ENCODE assay signal across 11 cellular contexts in the genomic region with DNA sequence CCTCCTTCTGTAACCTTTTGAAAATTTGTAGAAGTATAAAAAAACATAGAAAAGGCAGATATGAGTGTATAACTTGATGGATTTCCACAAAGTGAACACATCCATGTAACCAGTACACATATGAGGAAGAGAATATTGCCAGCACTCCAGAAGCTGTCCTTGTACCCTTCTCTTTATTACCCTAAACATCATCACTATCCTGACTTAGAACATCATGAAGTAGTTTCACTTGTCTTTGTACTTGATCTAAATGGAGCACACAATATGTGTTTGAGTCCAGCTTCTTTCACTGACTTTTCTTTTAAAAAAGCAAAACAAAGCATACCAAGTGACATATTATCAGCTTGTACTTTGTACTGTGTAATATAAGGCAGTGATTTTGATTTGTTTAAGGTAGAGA.
DNase-seq lines count a peak whose midpoint lies in the region; ATAC-seq, FAIRE-seq and TF ChIP-seq lines count a peak whose summit lies in the region.
"Had no signal": no experiment of that assay in that cellular context is flagged by ENCODE, and none has a peak within 500 bp of the region (broad histone marks: within the 10 kb centered on the region; RNA-seq: fewer than 3 reads in every experiment).

No MANE protein-coding gene starts in this region.

- no peak for FAIRE-seq in HepG2 (lab: Jason Lieb, UNC)
- FAIRE-seq in GM12878 (lab: Jason Lieb, UNC) = peak; percentile 77

- H3K4me3 ChIP-seq in liver (ENCODE audit: low read depth in 1 of 3, low read length in 3 of 3) = no peak overlapping the region
- H3K4me3 ChIP-seq in HepG2 (replicated peaks in 1 of 3; ENCODE audit: insufficient read depth in 1 of 3, low read depth in 2 of 3, low read length in 3 of 3) = no peak overlapping the region
- peak overlapping the region; percentile 15; the same call in 1 of the 2 replicates for H3K4me3 ChIP-seq in GM12878
- no peak overlapping the region for H3K4me3 ChIP-seq in trophoblast cell (ENCODE audit: low read depth, low read length)
- H3K4me3 ChIP-seq: BLaER1 had no signal

- SMC1A ChIA-PET in GM12878 (lab: Charles Lee; ENCODE audit: uncharacterized antibody, unreplicated experiment) = interaction anchor here (0.7 to 3.2 kb wide), 9 partner anchors 9 to 151 kb away, joined by 3 to 8 read pairs (median 4); no protein-coding TSS in a partner anchor

- RAD21 ChIA-PET in GM12878 (lab: Charles Lee; ENCODE audit: unreplicated experiment) = interaction anchor here (0.5 to 1.4 kb wide), 4 partner anchors 23 to 153 kb away, joined by 3 to 4 read pairs (median 4); no protein-coding TSS in a partner anchor

- TF ChIP-seq POLR2A in HepG2 (IDR thresholded peaks at IDR 0.05; ENCODE audit: insufficient read depth in 1 of 2, low read depth in 2 of 2, low read length in 2 of 2) (no peak), GM12878 (IDR thresholded peaks at IDR 0.05; ENCODE audit: low read depth, low read length) (no peak)

- H4K91ac ChIP-seq in trophoblast cell (ENCODE audit: low read depth, low read length) = no peak overlapping the region

- no peak overlapping the region for H3K14ac ChIP-seq in trophoblast cell (ENCODE audit: low read length)

- no peak overlapping the region for H4K8ac ChIP-seq in trophoblast cell (ENCODE audit: low read depth, low read length)

- H3K9ac ChIP-seq in liver (ENCODE audit: low read depth in 1 of 2, low read length in 2 of 2) (peak overlapping the region in 1 of 2 donors; percentile 66), HepG2 (ENCODE audit: insufficient read depth, low read depth, low read length) (no peak overlapping the region), GM12878 (ENCODE audit: control insufficient read depth, insufficient read depth, low read length) (peak overlapping the region; percentile 38; the same call in 1 of the 2 replicates), trophoblast cell (ENCODE audit: low read length) (no peak overlapping the region)
- H3K9ac ChIP-seq: BLaER1 had no signal

- no peak overlapping the region for H3K4ac ChIP-seq in trophoblast cell (ENCODE audit: low read depth, low read length)

- no peaks in the 10 kb centered on the region for H3K79me1 ChIP-seq in trophoblast cell (ENCODE audit: low read length)

- POLR2A ChIA-PET in HepG2 (lab: Yijun Ruan, JAX) = no interaction called here
- POLR2A ChIA-PET in GM12878 (lab: Charles Lee) = interaction anchor here (0.6 kb wide), 1 partner anchor 11 kb away, joined by 3 read pairs; no protein-coding TSS in a partner anchor

- TF ChIP-seq CTCF in liver (IDR thresholded peaks at IDR 0.05; ENCODE audit: low read depth, low read length, missing input control) (no peak), HepG2 (CRISPR knock-in tag; IDR thresholded peaks at IDR 0.05) (no peak), GM12878 (IDR thresholded peaks at IDR 0.05 in 2 of 3, conservative IDR thresholded peaks at IDR 0.05 in 1 of 3; ENCODE audit: control insufficient read depth in 2 of 3, extremely low read depth in 1 of 3, insufficient read depth in 1 of 3, low read depth in 3 of 3, low read length in 3 of 3) (no peak)

- intact Hi-C loops in HepG2 (cut with micrococcal nuclease; ENCODE audit: unreplicated experiment) (no loop called here), GM12878 (cut with micrococcal nuclease; ENCODE audit: unreplicated experiment) (no loop called here)

- H3K9me3 ChIP-seq in liver (ENCODE audit: control insufficient read depth in 4 of 4, low read length in 3 of 4) (no peaks in the 10 kb centered on the region), HepG2 (ENCODE audit: low read length) (no peaks in the 10 kb centered on the region), GM12878 (replicated peaks; ENCODE audit: control insufficient read depth, insufficient read depth, low read length) (no peaks in the 10 kb centered on the region), trophoblast cell (ENCODE audit: insufficient read depth, low read depth, low read length) (no peaks in the 10 kb centered on the region)
- H3K9me3 ChIP-seq: BLaER1 had no signal

- H3K27ac ChIP-seq in liver (ENCODE audit: low read depth in 1 of 2, low read length in 2 of 2) = peak overlapping the region; percentile 56 to 59
- H3K27ac ChIP-seq in HepG2 (ENCODE audit: extremely low read length, insufficient read depth, low read length) = no peak overlapping the region
- H3K27ac ChIP-seq in GM12878 (ENCODE audit: control insufficient read depth, insufficient read depth) = peak overlapping the region; percentile 78
- H3K27ac ChIP-seq in trophoblast cell (ENCODE audit: low read depth, low read length) = no peak overlapping the region
- H3K27ac ChIP-seq: BLaER1 had no signal

- no peak overlapping the region for H2AK5ac ChIP-seq in trophoblast cell (ENCODE audit: low read length)

- no peaks in the 10 kb centered on the region for H3K79me2 ChIP-seq in HepG2 (ENCODE audit: insufficient read depth, low read length)
- H3K79me2 ChIP-seq in GM12878 (ENCODE audit: control insufficient read depth, insufficient read depth, low read length) = no peaks in the 10 kb centered on the region
- no peaks in the 10 kb centered on the region for H3K79me2 ChIP-seq in trophoblast cell (ENCODE audit: control insufficient read depth, insufficient read depth, low read length, poor library complexity)

- no peak for DNase-seq in HepG2 (ENCODE audit: low spot score)
- DNase-seq in GM12878 (ENCODE audit: low read depth, low spot score) = peak; percentile 24
- DNase-seq in trophoblast cell = no peak
- DNase-seq in NCI-H226 = no peak
- DNase-seq in SIG-M5 treated with dmso at 0.1 percent for 504 hours (lab: John Stamatoyannopoulos, UW; ENCODE audit: unreplicated experiment) = no peak
- DNase-seq in NCI-H1417 treated with DMSO at 0.1 percent for 48 hours (lab: John Stamatoyannopoulos, UW) = no peak
- DNase-seq: activated CD8-positive, alpha-beta memory T cell treated with anti-CD3 and anti-CD28 coated beads, Interleukin-2, amount 50 U/mL, for 4 hours had no signal

- H2BK12ac ChIP-seq in trophoblast cell (ENCODE audit: low read length) = no peak overlapping the region

- no peak for ATAC-seq in HepG2
- peak; percentile 46 for ATAC-seq in HG03095 (IDR thresholded peaks at IDR 0.05; ENCODE audit: unreplicated experiment)
- peak; percentile 78 for ATAC-seq in GM12878
- ATAC-seq: HCT116 had no signal

- no peak overlapping the region for H2BK120ac ChIP-seq in trophoblast cell (ENCODE audit: insufficient read depth, low read length, poor library complexity)

- H3K4me1 ChIP-seq in liver (ENCODE audit: control insufficient read depth in 4 of 4, insufficient read depth in 4 of 4, low read length in 3 of 4) (peaks cover 4 to 18% (median 11%) of the 10 kb centered on the region in 4 donors), HepG2 (ENCODE audit: insufficient read depth, low read length) (peaks cover 2% of the 10 kb centered on the region; the same call in 1 of the 2 replicates), GM12878 (ENCODE audit: control insufficient read depth, insufficient read depth, low read length) (no peaks in the 10 kb centered on the region), trophoblast cell (ENCODE audit: control insufficient read depth in 1 of 2, insufficient read depth in 2 of 2, low read length in 2 of 2) (no peaks in the 10 kb centered on the region)

- TF ChIP-seq RAD21 in liver (IDR thresholded peaks at IDR 0.05) = no peak
- TF ChIP-seq RAD21 in HepG2 (CRISPR knock-in tag; IDR thresholded peaks at IDR 0.05) = no peak
- no peak for TF ChIP-seq RAD21 in GM12878 (IDR thresholded peaks at IDR 0.05; ENCODE audit: insufficient read depth, low read depth, low read length)

- BruUV-seq in HepG2 (replicated peaks; lab: Mats Ljungman, UMichigan) (no TSS peak), GM12878 (replicated peaks; lab: Mats Ljungman, UMichigan) (no TSS peak)

- CTCF ChIA-PET in HepG2 (lab: Yijun Ruan, JAX; ENCODE audit: low intra/inter-chr PET ratio, low total read pairs) (no interaction called here), GM12878 (lab: Yijun Ruan, JAX) (interaction anchor here (0.8 to 1.2 kb wide), 4 partner anchors 8 to 231 kb away, joined by 3 read pairs; no protein-coding TSS in a partner anchor)

- H4K12ac ChIP-seq in trophoblast cell (ENCODE audit: low read depth, low read length) = no peak overlapping the region

- no peaks in the 10 kb centered on the region for H4K20me1 ChIP-seq in HepG2 (ENCODE audit: insufficient read depth, low read length)
- no peaks in the 10 kb centered on the region for H4K20me1 ChIP-seq in GM12878 (ENCODE audit: control insufficient read depth, insufficient read depth)

- TF ChIP-seq EP300 in HepG2 (IDR thresholded peaks at IDR 0.05; ENCODE audit: low read depth in 2 of 2, low read length in 2 of 2) = no peak
- no peak for TF ChIP-seq EP300 in HepG2 (CRISPR knock-in tag; IDR thresholded peaks at IDR 0.05; ENCODE audit: borderline replicate concordance)
- no peak for TF ChIP-seq EP300 in GM12878 (IDR thresholded peaks at IDR 0.05; ENCODE audit: borderline replicate concordance in 1 of 2, control insufficient read depth in 1 of 2, low read depth in 2 of 2, low read length in 2 of 2)

- no peak overlapping the region for H2BK5ac ChIP-seq in trophoblast cell (ENCODE audit: low read depth, low read length, poor library complexity)

- H3K18ac ChIP-seq in trophoblast cell (ENCODE audit: low read length) = no peak overlapping the region

- in situ Hi-C loops in HepG2 (cut with HindIII; ENCODE audit: extremely low pct_ligation_motif_present, low pct_unique_long_range_greater_than_20kb) = no loop called here
- in situ Hi-C loops in GM12878 (cut with MboI) = no loop called here

- no peak overlapping the region for H3K23ac ChIP-seq in trophoblast cell (ENCODE audit: low read length)

- H2AFZ ChIP-seq in HepG2 (ENCODE audit: low read length) = no peak overlapping the region
- H2AFZ ChIP-seq in GM12878 (ENCODE audit: control insufficient read depth, low read depth, low read length) = peak overlapping the region; percentile 84
- H2AFZ ChIP-seq in trophoblast cell (ENCODE audit: insufficient read depth, low read length, poor library complexity) = no peak overlapping the region

- H3K27me3 ChIP-seq in liver (ENCODE audit: control insufficient read depth in 4 of 4, insufficient read depth in 4 of 4, low read length in 3 of 4) = no peaks in the 10 kb centered on the region
- no peaks in the 10 kb centered on the region for H3K27me3 ChIP-seq in HepG2 (ENCODE audit: control insufficient read depth in 1 of 2, insufficient read depth in 2 of 2, low read length in 2 of 2)
- no peaks in the 10 kb centered on the region for H3K27me3 ChIP-seq in GM12878 (replicated peaks in 1 of 2; ENCODE audit: control insufficient read depth in 2 of 2, insufficient read depth in 2 of 2, low read length in 1 of 2)
- no peaks in the 10 kb centered on the region for H3K27me3 ChIP-seq in trophoblast cell (ENCODE audit: insufficient read depth, low read length)
- H3K27me3 ChIP-seq: BLaER1 had no signal

- H3K4me2 ChIP-seq in HepG2 (ENCODE audit: low read depth, low read length) = no peak overlapping the region
- peak overlapping the region; percentile 86 for H3K4me2 ChIP-seq in GM12878 (ENCODE audit: control insufficient read depth, insufficient read depth)
- H3K4me2 ChIP-seq in trophoblast cell (ENCODE audit: low read length) = no peak overlapping the region
- H3K4me2 ChIP-seq: BLaER1 had no signal

- H3K36me3 ChIP-seq in liver (ENCODE audit: control insufficient read depth in 4 of 4, insufficient read depth in 3 of 4, low read depth in 1 of 4, low read length in 3 of 4) (no peaks in the 10 kb centered on the region), HepG2 (replicated peaks in 1 of 2; ENCODE audit: control insufficient read depth in 1 of 2, insufficient read depth in 2 of 2, low read length in 2 of 2) (peaks cover 0 to 17% of the 10 kb centered on the region in 2 experiments; a peak in 3 of 5 replicates), GM12878 (ENCODE audit: control insufficient read depth in 2 of 2, insufficient read depth in 2 of 2, low read length in 1 of 2) (no peaks in the 10 kb centered on the region), trophoblast cell (ENCODE audit: control insufficient read depth in 1 of 2, insufficient read depth in 2 of 2, low read length in 2 of 2) (peaks cover 0 to 2% of the 10 kb centered on the region in 2 experiments)

Comparison
In these comparisons a context has a peak if more than half of its experiments do, and no peak if none do; other contexts are left out.
1. H3K27ac ChIP-seq: peak in liver (2 of 2) and GM12878 (single experiment); none in HepG2 (single experiment) and trophoblast cell (single experiment).